ENCODE assay signal across 17 cellular contexts in the genomic region with DNA sequence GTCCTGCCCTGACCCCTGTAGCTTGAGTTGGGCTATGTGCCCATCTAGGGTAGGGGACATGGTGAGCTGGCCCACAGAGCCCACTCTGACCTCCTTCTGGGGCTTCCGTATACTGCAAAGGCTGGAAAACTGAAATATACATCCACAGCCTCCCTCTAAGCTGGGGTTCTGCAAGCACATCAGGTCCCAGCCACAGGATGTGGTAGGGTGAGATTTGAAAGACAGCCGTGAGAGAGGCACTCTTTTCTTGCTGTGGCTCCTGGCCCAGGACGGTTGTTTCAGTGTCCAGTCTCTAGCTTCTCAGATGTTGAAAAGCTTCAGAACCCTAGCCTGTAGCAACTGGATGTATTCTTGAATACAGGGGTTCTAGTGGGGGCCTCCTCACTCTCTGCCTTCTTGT.
DNase-seq lines count a peak whose midpoint lies in the region; ATAC-seq and TF ChIP-seq lines count a peak whose summit lies in the region.
"Had no signal": no experiment of that assay in that cellular context is flagged by ENCODE, and none has a peak within 500 bp of the region (broad histone marks: within the 10 kb centered on the region; RNA-seq: fewer than 3 reads in every experiment).

No MANE protein-coding gene starts in this region.

- H3K4me1 Mint-ChIP-seq in immature natural killer cell, result peaks cover 12% of the 10 kb centered on the region in 2 donors

- peaks cover 0 to 6% (median 0%) of the 10 kb centered on the region in 3 donors for H3K36me3 Mint-ChIP-seq in immature natural killer cell

- peaks cover 0 to 2% (median 0%) of the 10 kb centered on the region in 6 donors for H3K9me3 Mint-ChIP-seq in immature natural killer cell

- ATAC-seq in GM19468 (IDR thresholded peaks at IDR 0.05; ENCODE audit: extremely low read depth, unreplicated experiment) (peak; percentile 37), HG03175 (IDR thresholded peaks at IDR 0.05; ENCODE audit: unreplicated experiment) (peak; percentile 32)

- TF ChIP-seq CTCF in GM12865 (IDR thresholded peaks at IDR 0.05; ENCODE audit: insufficient read depth, low read depth, low read length, missing control alignments), result no peak

- no peak overlapping the region for H3K4me3 ChIP-seq in GM12865 (ENCODE audit: low read depth, low read length)

- peaks cover 2 to 4% (median 3%) of the 10 kb centered on the region in 3 donors for H3K27me3 Mint-ChIP-seq in immature natural killer cell (ENCODE audit: low read depth in 3 of 3)

- DNase-seq in GM12865 (ENCODE audit: low read depth) (peak; percentile 76), immature natural killer cell (peak in 2 of 3 donors; percentile 12 to 32), dermis blood vessel endothelial cell (no peak), GM19238 (ENCODE audit: insufficient read length, low spot score) (no peak), ecto neural progenitor cell (ENCODE audit: low spot score) (no peak)
- DNase-seq in activated T-cell treated with anti-CD3 and anti-CD28 coated beads, Interleukin-2, amount 50 U/mL, for 48 hours, result no peak
- DNase-seq: amygdala; effector CD4-positive, alpha-beta T cell; GF-D8; glutamatergic neuron; KBM-7; left ventricle myocardium superior; occipital lobe; stimulated activated CD4-positive, alpha-beta T cell treated with anti-CD3 and anti-CD28 coated beads, Interleukin-12 subunit alpha, Interleukin-12 subunit beta, amount 100 ng/mL, for 4 hours; stimulated activated CD8-positive, alpha-beta memory T cell treated with anti-CD3 and anti-CD28 coated beads, Interleukin-4, amount 100 ng/mL, for 48 hours had no signal

- peak overlapping the region; percentile 16 to 72 (median 51) for H3K4me3 Mint-ChIP-seq in immature natural killer cell

- H3K27ac Mint-ChIP-seq in immature natural killer cell, result peak overlapping the region in 2 of 6 donors; percentile 23 to 79

Comparison
In these comparisons a context has a peak if more than half of its experiments do, and no peak if none do; other contexts are left out.
1. DNase-seq: peak in GM12865 (single experiment) and immature natural killer cell (2 of 3); none in dermis blood vessel endothelial cell (single experiment), GM19238 (single experiment), activated T-cell treated with anti-CD3 and anti-CD28 coated beads, Interleukin-2, amount 50 U/mL, for 48 hours (0 of 2) and ecto neural progenitor cell (single experiment).